In the genomic region with DNA sequence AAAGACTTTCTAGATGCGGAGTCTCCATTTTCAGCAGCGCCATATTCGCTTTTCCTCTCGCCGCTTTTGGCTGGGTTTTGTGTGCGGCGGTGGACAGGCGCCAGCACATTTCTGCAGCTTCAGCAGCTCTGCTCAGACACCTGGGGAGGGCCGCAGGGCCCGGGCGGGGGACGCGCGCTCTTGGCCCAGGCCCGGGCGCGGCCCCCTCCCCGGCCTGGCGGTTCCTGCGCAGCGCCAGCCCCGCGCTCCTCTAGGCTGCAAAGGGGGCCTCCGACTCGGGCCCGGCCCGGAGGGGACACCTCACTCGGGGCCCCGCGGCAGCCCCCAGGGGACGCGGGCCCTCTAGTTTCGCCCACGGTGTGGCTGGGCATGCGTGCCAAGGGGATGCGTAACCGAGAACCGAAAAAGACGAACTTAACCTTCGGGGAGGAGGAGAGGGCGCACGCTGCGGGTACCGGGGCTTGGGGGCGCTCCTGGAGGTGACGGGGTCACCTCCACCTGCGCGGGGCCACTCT, we compare ENCODE assay signal across 8 cellular contexts.
DNase-seq lines count a peak whose midpoint lies in the region; ATAC-seq and TF ChIP-seq lines count a peak whose summit lies in the region.

No MANE protein-coding gene starts in this region.

- peak overlapping the region; percentile 90 for H3K4me3 Mint-ChIP-seq in memory B cell

- DNase-seq in AG09309 (ENCODE audit: low read depth) (no peak), ecto neural progenitor cell (ENCODE audit: low spot score) (peak; percentile 63), memory B cell (ENCODE audit: low spot score in 2 of 2) (peak in 1 of 2 donors; percentile 61), COLO829 (ENCODE audit: low spot score) (no peak)
- DNase-seq in activated CD4-positive, alpha-beta T cell treated with anti-CD3 and anti-CD28 coated beads for 48 hours, result peak; percentile 82
- DNase-seq in stimulated activated CD8-positive, alpha-beta memory T cell treated with anti-CD3 and anti-CD28 coated beads, Interleukin-15, amount 100 ng/mL, for 1 hour (ENCODE audit: low read depth), result peak; percentile 4

- H3K4me3 ChIP-seq in AG09309 (ENCODE audit: control insufficient read depth, low read depth, low read length), result peak overlapping the region; percentile 62

- TF ChIP-seq CTCF in AG09309 (IDR thresholded peaks at IDR 0.05; ENCODE audit: control insufficient read depth, insufficient read depth, low read depth, low read length, missing control alignments), result no peak

- no peaks in the 10 kb centered on the region for H3K9me3 Mint-ChIP-seq in memory B cell

- no peaks in the 10 kb centered on the region for H3K36me3 Mint-ChIP-seq in memory B cell

- peak; percentile 58 for ATAC-seq in GM19035 (IDR thresholded peaks at IDR 0.05; ENCODE audit: unreplicated experiment)
- ATAC-seq in HG03342 (IDR thresholded peaks at IDR 0.05; ENCODE audit: unreplicated experiment), result peak; percentile 53
- peak; percentile 51 for ATAC-seq in memory B cell (ENCODE audit: low read depth)

- H3K27ac Mint-ChIP-seq in memory B cell, result peak overlapping the region; percentile 98

- no peaks in the 10 kb centered on the region for H3K27me3 Mint-ChIP-seq in memory B cell

- peaks cover 3% of the 10 kb centered on the region for H3K4me1 Mint-ChIP-seq in memory B cell

Comparison
In these comparisons a context has a peak if more than half of its experiments do, and no peak if none do; other contexts are left out.
1. DNase-seq: peak in activated CD4-positive, alpha-beta T cell treated with anti-CD3 and anti-CD28 coated beads for 48 hours (single experiment), ecto neural progenitor cell (single experiment) and stimulated activated CD8-positive, alpha-beta memory T cell treated with anti-CD3 and anti-CD28 coated beads, Interleukin-15, amount 100 ng/mL, for 1 hour (single experiment); none in AG09309 (single experiment) and COLO829 (single experiment).
2. Peak in every context shown above with its lines, with median percentiles within 50 percentile points of each other: ATAC-seq.